ENCODE assay signal across 1 cellular context in genomic region chr6:42254505-42254904, GRCh38.
TF ChIP-seq lines count a peak whose summit lies in the region.

No MANE protein-coding gene starts in this region.

TF ChIP-seq in HepG2, 621 proteins besides CTCF, POLR2A, EP300 and RAD21:
- TF ChIP-seq CSRNP2 (CRISPR knock-in tag; conservative IDR thresholded peaks at IDR 0.05; ENCODE audit: low read depth) (no peak), NFE2 (CRISPR knock-in tag; IDR thresholded peaks at IDR 0.05) (no peak), ZNF746 (CRISPR knock-in tag; IDR thresholded peaks at IDR 0.05) (no peak), USF2 (IDR thresholded peaks at IDR 0.05; ENCODE audit: low read depth, low read length) (no peak), USF2 (CRISPR knock-in tag; IDR thresholded peaks at IDR 0.05; ENCODE audit: borderline replicate concordance) (no peak)
